ENCODE assay signal across 17 cellular contexts in genomic region chr7:107666804-107667203, GRCh38. TPM values are rescaled to one million over a fixed set of nuclear protein-coding genes. Genes with fewer than 3 reads are reported as not detected.
DNase-seq lines count a peak whose midpoint lies in the region; ATAC-seq, FAIRE-seq and TF ChIP-seq lines count a peak whose summit lies in the region.
"Had no signal": no experiment of that assay in that cellular context is flagged by ENCODE, and none has a peak within 500 bp of the region (broad histone marks: within the 10 kb centered on the region; RNA-seq: fewer than 3 reads in every experiment).

No MANE protein-coding gene starts in this region.

- H3K9me2 ChIP-seq in GM23248 (ENCODE audit: insufficient read depth): no peaks in the 10 kb centered on the region

- H3K9me3 ChIP-seq in GM23248 (ENCODE audit: low read depth): no peaks in the 10 kb centered on the region
- H3K9me3 ChIP-seq in psoas muscle: no peaks in the 10 kb centered on the region
- H3K9me3 ChIP-seq: Caco-2 had no signal

- H3F3A ChIP-seq in GM23248 (ENCODE audit: insufficient read depth): no peaks in the 10 kb centered on the region

- H2AFZ ChIP-seq in GM23248: no peak overlapping the region

- no peak overlapping the region for H3K9ac ChIP-seq in GM23248
- H3K9ac ChIP-seq: BLaER1 had no signal

- peak; percentile 59 for ATAC-seq in foreskin keratinocyte
- ATAC-seq in psoas muscle: no peak
- no peak for ATAC-seq in GM19452 (IDR thresholded peaks at IDR 0.05; ENCODE audit: unreplicated experiment)

- 55 to 73% methylated on average over 1 of the region's 1 CpG for WGBS in GM23248 (ENCODE audit: low coverage in 1 of 2, low lambda C conversion rate in 2 of 2, missing lambda C conversion rate in 2 of 2), 2 experiments
- WGBS in lower leg skin, 2 donors: 55 to 58% methylated on average over 1 of the region's 1 CpG
- 66 to 81% (median 70%) methylated on average over 1 of the region's 1 CpG for WGBS in psoas muscle, 3 donors

- H3K4me3 ChIP-seq in GM23248 (no peak overlapping the region), bronchial epithelial cell (ENCODE audit: low read depth, low read length) (no peak overlapping the region), lower leg skin (ENCODE audit: low read depth, poor library complexity, severe bottlenecking) (no peak overlapping the region), psoas muscle (no peak overlapping the region)
- H3K4me3 ChIP-seq: BLaER1 had no signal

- no peaks in the 10 kb centered on the region for H4K20me1 ChIP-seq in GM23248 (ENCODE audit: insufficient read depth)
- H4K20me1 ChIP-seq: BLaER1 had no signal

- FAIRE-seq in bronchial epithelial cell (lab: Jason Lieb, UNC) (no peak), GM12892 (lab: Jason Lieb, UNC) (no peak)
- FAIRE-seq: GM18507 had no signal

- in situ Hi-C loops in GM23248 (cut with MboI): no loop called here

- H3K79me2 ChIP-seq in GM23248 (ENCODE audit: insufficient read depth): no peaks in the 10 kb centered on the region

- no peak overlapping the region for H3K27ac ChIP-seq in GM23248
- no peak overlapping the region for H3K27ac ChIP-seq in foreskin keratinocyte
- H3K27ac ChIP-seq in psoas muscle: no peak overlapping the region
- H3K27ac ChIP-seq: BLaER1 had no signal

- no peak for TF ChIP-seq CTCF in bronchial epithelial cell (IDR thresholded peaks at IDR 0.05; ENCODE audit: insufficient read depth, low read length, severe bottlenecking)
- no peak for TF ChIP-seq CTCF in foreskin keratinocyte (conservative IDR thresholded peaks at IDR 0.05)
- TF ChIP-seq CTCF in lower leg skin (IDR thresholded peaks at IDR 0.05): no peak
- no peak for TF ChIP-seq CTCF in psoas muscle (IDR thresholded peaks at IDR 0.05)

- no peaks in the 10 kb centered on the region for H3K36me3 ChIP-seq in GM23248 (ENCODE audit: low read depth)
- no peaks in the 10 kb centered on the region for H3K36me3 ChIP-seq in bronchial epithelial cell (ENCODE audit: control insufficient read depth, insufficient read depth, low read length)
- no peaks in the 10 kb centered on the region for H3K36me3 ChIP-seq in psoas muscle (ENCODE audit: insufficient read depth in 1 of 2, low read depth in 1 of 2)
- H3K36me3 ChIP-seq: BLaER1 had no signal

- no peak for TF ChIP-seq POLR2A in lower leg skin (IDR thresholded peaks at IDR 0.05)
- no peak for TF ChIP-seq POLR2A in GM12892 (IDR thresholded peaks at IDR 0.05; ENCODE audit: low read depth, low read length)

- DNase-seq in GM23248 (peak; percentile 22), RKO (ENCODE audit: low spot score) (peak; percentile 30), bronchial epithelial cell (ENCODE audit: low read depth) (peak; percentile 18), foreskin keratinocyte (peak in 1 of 2 donors; percentile 42), lower leg skin (ENCODE audit: low spot score in 2 of 2) (no peak), psoas muscle (no peak), GM12892 (ENCODE audit: insufficient read length) (no peak)
- DNase-seq: 8988T; AML-193; Caco-2; CD8-positive, alpha-beta memory T cell; DMS 273 treated with DMSO at 0.1 percent for 48 hours; H7 had no signal

- intact Hi-C loops in lower leg skin (cut with DNase I; ENCODE audit: low total_unique reads): no loop called here
- intact Hi-C loops in psoas muscle (cut with DNase I): no loop called here

- H3K4me2 ChIP-seq in GM23248 (ENCODE audit: unreplicated experiment): no peak overlapping the region
- H3K4me2 ChIP-seq: BLaER1 had no signal

- H3K4me1 ChIP-seq in GM23248 (ENCODE audit: insufficient read depth) (no peaks in the 10 kb centered on the region), foreskin keratinocyte (no peaks in the 10 kb centered on the region), psoas muscle (no peaks in the 10 kb centered on the region)
- H3K4me1 ChIP-seq: BLaER1, Caco-2 had no signal

- H3K27me3 ChIP-seq in GM23248 (replicated peaks; ENCODE audit: insufficient read depth) (peaks cover 14% of the 10 kb centered on the region; the same call in 1 of the 2 replicates), bronchial epithelial cell (ENCODE audit: control insufficient read depth, insufficient read depth, low read length) (peaks cover 8% of the 10 kb centered on the region), foreskin keratinocyte (peaks cover 50% of the 10 kb centered on the region), psoas muscle (ENCODE audit: insufficient read depth in 3 of 3, low read length in 2 of 3) (peaks cover 0 to 21% (median 0%) of the 10 kb centered on the region in 3 donors)
- H3K27me3 ChIP-seq: BLaER1 had no signal

RNA-seq across cellular contexts. Expression of gene SLC26A4, which starts 6.2 kb away (rescaled TPM):
- 0.25 and 0.43 TPM in 2 replicates for total RNA-seq in GM23248 (2014; rRNA removed; shearing (Covaris generic))
- 0.10 and 0.24 TPM in 2 replicates for polyA plus RNA-seq in GM23248 (2016; fragmentation: Nextera tagmentation; extraction: Ambion mirVana)
- total RNA-seq in bronchial epithelial cell: 0.53 and 1.3 TPM in 2 replicates
- 0.07 and 0.14 TPM in 2 replicates for total RNA-seq in foreskin keratinocyte
- 0.01 and 0.12 TPM in 2 replicates for polyA plus RNA-seq in foreskin keratinocyte
- total RNA-seq in lower leg skin: under 1 TPM in 3 of 4 donors, not detected in 1; 0.17 to 0.44 (median 0.29) TPM
- total RNA-seq in psoas muscle: under 1 TPM; 0.08 to 0.94 (median 0.26) TPM
- polyA plus RNA-seq in psoas muscle: under 1 TPM; 0.10 to 0.22 (median 0.13) TPM
- not detected for polyA plus RNA-seq in GM12892 (2012; ENCODE audit: missing spikeins)
- total RNA-seq: Caco-2, H7 had no signal
- polyA plus RNA-seq: CD8-positive, alpha-beta memory T cell; IgD-negative memory B cell had no signal

Comparison
In these comparisons a context has a peak if more than half of its experiments do, and no peak if none do; other contexts are left out.
1. DNase-seq: peak in GM23248 (single experiment), RKO (single experiment) and bronchial epithelial cell (single experiment); none in lower leg skin (0 of 2), psoas muscle (0 of 2) and GM12892 (single experiment).